ENCODE assay signal across 8 cellular contexts in genomic region chr15:92904832-92905640, GRCh38. TPM values are rescaled to one million over a fixed set of nuclear protein-coding genes. Genes with fewer than 3 reads are reported as not detected.
DNase-seq lines count a peak whose midpoint lies in the region; ATAC-seq and TF ChIP-seq lines count a peak whose summit lies in the region.

No MANE protein-coding gene starts in this region.

- H3K27me3 Mint-ChIP-seq in Caco-2 (ENCODE audit: insufficient read depth, unreplicated experiment) (no peaks in the 10 kb centered on the region), endodermal cell (ENCODE audit: insufficient read depth) (no peaks in the 10 kb centered on the region)

- H4K20me1 ChIP-seq in OCI-LY7 (ENCODE audit: insufficient read depth, low read length), result peaks cover 33% of the 10 kb centered on the region; the same call in 1 of the 2 replicates

- H3K4me2 ChIP-seq in OCI-LY7 (ENCODE audit: low read length) (peak overlapping the region; percentile 89), neuronal stem cell (ENCODE audit: insufficient read depth, low read length, poor library complexity, severe bottlenecking) (peak overlapping the region; percentile 65)

- no peak for ATAC-seq in HG03196 (IDR thresholded peaks at IDR 0.05; ENCODE audit: unreplicated experiment)
- ATAC-seq in HG02973 (IDR thresholded peaks at IDR 0.05; ENCODE audit: unreplicated experiment), result no peak

- 58% methylated on average over 12 to 14 of the region's 14 CpGs for WGBS in endodermal cell (ENCODE audit: insufficient coverage in 1 of 2, insufficient read length in 1 of 2), 2 experiments
- WGBS in neuronal stem cell (ENCODE audit: extremely low coverage in 2 of 2, insufficient read length in 2 of 2, insufficient replicate concordance in 1 of 2), 2 donors, result no CpG with 5 or more reads among the region's 14 CpGs

- H3K27ac ChIP-seq in OCI-LY7 (ENCODE audit: low read depth, low read length, poor library complexity, severe bottlenecking) (peak overlapping the region; percentile 94), endodermal cell (ENCODE audit: low read depth, low read length) (peak overlapping the region; percentile 100), neuronal stem cell (replicated peaks; ENCODE audit: low read length) (peak overlapping the region; percentile 76)

- H3K9me3 ChIP-seq in Caco-2 (no peaks in the 10 kb centered on the region), OCI-LY7 (ENCODE audit: low read length) (no peaks in the 10 kb centered on the region), endodermal cell (ENCODE audit: control insufficient read depth, low read length) (no peaks in the 10 kb centered on the region), neuronal stem cell (replicated peaks in 1 of 2; ENCODE audit: control insufficient read depth in 2 of 2, insufficient read depth in 1 of 2, low read depth in 1 of 2, low read length in 2 of 2) (no peaks in the 10 kb centered on the region)

- H3K4me3 ChIP-seq in Caco-2 (ENCODE audit: low read depth, low read length) (peak overlapping the region; percentile 42), OCI-LY7 (ENCODE audit: low read depth, low read length, poor library complexity, severe bottlenecking) (peak overlapping the region; percentile 92), endodermal cell (ENCODE audit: low read length) (peak overlapping the region; percentile 84), neuronal stem cell (ENCODE audit: low read length in 2 of 2) (peak overlapping the region; percentile 48 to 79)

- H3K36me3 ChIP-seq in Caco-2 (ENCODE audit: control insufficient read depth, insufficient read depth, low read length) (no peaks in the 10 kb centered on the region; the same call in 1 of the 2 replicates), OCI-LY7 (ENCODE audit: insufficient read depth, low read length) (peaks cover 78% of the 10 kb centered on the region), endodermal cell (ENCODE audit: control insufficient read depth, insufficient read depth, low read length) (peaks cover 55% of the 10 kb centered on the region), neuronal stem cell (replicated peaks in 1 of 2; ENCODE audit: control insufficient read depth in 2 of 2, insufficient read depth in 2 of 2, low read length in 2 of 2) (peaks cover 6 to 84% of the 10 kb centered on the region in 2 donors)

- H3K14ac ChIP-seq in neuronal stem cell (ENCODE audit: low read length), result no peak overlapping the region

- H3K4me1 Mint-ChIP-seq in Caco-2 (ENCODE audit: low read depth, unreplicated experiment), result peaks cover 46% of the 10 kb centered on the region
- peaks cover 53% of the 10 kb centered on the region for H3K4me1 Mint-ChIP-seq in endodermal cell

- H2BK5ac ChIP-seq in neuronal stem cell (ENCODE audit: low read length), result no peak overlapping the region

- H3K4me3 Mint-ChIP-seq in Caco-2 (ENCODE audit: unreplicated experiment) (peak overlapping the region; percentile 86), endodermal cell (peak overlapping the region; percentile 95)

- H2AFZ ChIP-seq in OCI-LY7 (ENCODE audit: low read length) (no peak overlapping the region), neuronal stem cell (ENCODE audit: low read length) (no peak overlapping the region)

- BruUV-seq in Caco-2 (replicated peaks; lab: Mats Ljungman, UMichigan), result no TSS peak
- BruUV-seq in OCI-LY7 (replicated peaks; lab: Mats Ljungman, UMichigan), result no TSS peak

- H2AK5ac ChIP-seq in neuronal stem cell (ENCODE audit: low read depth, low read length), result no peak overlapping the region

- H2BK12ac ChIP-seq in neuronal stem cell (ENCODE audit: low read length), result no peak overlapping the region

- CTCF ChIA-PET in Caco-2 (lab: Charles Lee) (interaction anchor here (1.4 kb wide), 1 partner anchor 108 kb away, joined by 7 read pairs; no protein-coding TSS in a partner anchor), OCI-LY7 (lab: Charles Lee; ENCODE audit: unreplicated experiment) (no interaction called here)

- no peak overlapping the region for H4K8ac ChIP-seq in neuronal stem cell (ENCODE audit: low read depth, low read length)

- DNase-seq in Caco-2 (no peak), OCI-LY7 (ENCODE audit: low spot score) (no peak), endodermal cell (no peak), neuronal stem cell (ENCODE audit: low spot score) (no peak), NCI-H1694 (lab: John Stamatoyannopoulos, UW) (no peak)
- no peak for DNase-seq in stimulated activated CD4-positive, alpha-beta T cell treated with anti-CD3 and anti-CD28 coated beads, Interleukin-4, amount 100 ng/mL, for 1 hour

- TF ChIP-seq CTCF in Caco-2 (IDR thresholded peaks at IDR 0.05; ENCODE audit: insufficient read depth in 1 of 2, low read depth in 1 of 2, low read length in 1 of 2, severe bottlenecking in 1 of 2, unreplicated experiment in 1 of 2) (no peak), OCI-LY7 (conservative IDR thresholded peaks at IDR 0.05; ENCODE audit: low read length) (no peak), endodermal cell (conservative IDR thresholded peaks at IDR 0.05) (no peak)

- no peak overlapping the region for H3K4ac ChIP-seq in neuronal stem cell (ENCODE audit: low read length)

- H3K79me1 ChIP-seq in neuronal stem cell (ENCODE audit: low read depth, low read length), result no peaks in the 10 kb centered on the region

- no peaks in the 10 kb centered on the region for H3K9me2 ChIP-seq in OCI-LY7 (ENCODE audit: insufficient read depth, low read length)

- H3K4me1 ChIP-seq in Caco-2 (peaks cover 46% of the 10 kb centered on the region), OCI-LY7 (ENCODE audit: insufficient read depth, low read length, poor library complexity, severe bottlenecking) (peaks cover 39% of the 10 kb centered on the region), endodermal cell (ENCODE audit: control insufficient read depth, insufficient read depth, low read length) (peaks cover 4% of the 10 kb centered on the region), neuronal stem cell (ENCODE audit: control insufficient read depth in 2 of 2, insufficient read depth in 1 of 2, low read depth in 1 of 2, low read length in 2 of 2) (peaks cover 7 to 20% of the 10 kb centered on the region in 2 donors)

- POLR2A ChIA-PET in Caco-2 (lab: Charles Lee), result interaction anchor here (1.2 to 1.3 kb wide), 2 partner anchors 13 to 96 kb away, joined by 3 to 22 read pairs; no protein-coding TSS in a partner anchor
- POLR2A ChIA-PET in OCI-LY7 (lab: Charles Lee), result interaction anchor here (0.6 to 10.3 kb wide), 4 partner anchors 74 to 99 kb away, joined by 3 to 121 read pairs (median 32); no protein-coding TSS in a partner anchor

- peak overlapping the region; percentile 100 for H3K9ac ChIP-seq in endodermal cell (ENCODE audit: extremely low read depth, low read length, poor library complexity, severe bottlenecking)
- H3K9ac ChIP-seq in neuronal stem cell (ENCODE audit: low read depth, low read length, poor library complexity), result no peak overlapping the region

- H4K91ac ChIP-seq in neuronal stem cell (ENCODE audit: low read depth, low read length, poor library complexity), result no peak overlapping the region

- no peak overlapping the region for H3K23ac ChIP-seq in neuronal stem cell (ENCODE audit: low read depth, low read length, poor library complexity)

- H3K27me3 ChIP-seq in Caco-2 (replicated peaks; ENCODE audit: control insufficient read depth, insufficient read depth, low read length) (no peaks in the 10 kb centered on the region), endodermal cell (ENCODE audit: control insufficient read depth, insufficient read depth, low read length, poor library complexity, severe bottlenecking) (no peaks in the 10 kb centered on the region), neuronal stem cell (ENCODE audit: control insufficient read depth in 3 of 3, insufficient read depth in 3 of 3, low read depth in 1 of 3, low read length in 3 of 3) (no peaks in the 10 kb centered on the region)

- H3K18ac ChIP-seq in neuronal stem cell (ENCODE audit: low read length), result no peak overlapping the region

- intact Hi-C loops in Caco-2 (cut with micrococcal nuclease; ENCODE audit: unreplicated experiment) (loop anchor here (1.0 to 5.0 kb wide), 5 partner anchors 13 to 238 kb away; no protein-coding TSS in a partner anchor), OCI-LY7 (cut with micrococcal nuclease; ENCODE audit: unreplicated experiment) (loop anchor here (1.0 to 5.0 kb wide), 4 partner anchors 23 to 1053 kb away; partner anchors contain the start of gene SLCO3A1)

- peaks cover 96% of the 10 kb centered on the region for H3K79me2 ChIP-seq in OCI-LY7 (ENCODE audit: insufficient read depth, low read depth, low read length)

- H3K27ac Mint-ChIP-seq in Caco-2 (ENCODE audit: unreplicated experiment) (peak overlapping the region; percentile 99), endodermal cell (peak overlapping the region; percentile 94)

- H3K9me3 Mint-ChIP-seq in Caco-2 (ENCODE audit: unreplicated experiment), result no peaks in the 10 kb centered on the region
- no peaks in the 10 kb centered on the region for H3K9me3 Mint-ChIP-seq in endodermal cell

- no peak overlapping the region for H2BK15ac ChIP-seq in neuronal stem cell (ENCODE audit: low read length)

- H3K36me3 Mint-ChIP-seq in Caco-2 (ENCODE audit: insufficient read depth, unreplicated experiment) (peaks cover 86% of the 10 kb centered on the region), endodermal cell (ENCODE audit: low read depth) (peaks cover 41% of the 10 kb centered on the region)

- no peak overlapping the region for H2BK120ac ChIP-seq in neuronal stem cell (ENCODE audit: low read depth, low read length)

RNA-seq across cellular contexts. Expression of gene CHD2, which starts 4.9 kb away (rescaled TPM):
- 85.0 and 108 TPM in 2 replicates for total RNA-seq in Caco-2 (2022)
- total RNA-seq in OCI-LY7 (2014; rRNA removed; shearing (Covaris generic)), result 133 and 169 TPM in 2 replicates
- total RNA-seq in OCI-LY7 (2022), result 213 and 259 TPM in 2 replicates
- 100 to 1,000 TPM; 116 to 127 TPM for total RNA-seq in endodermal cell
- 56.2 TPM for polyA plus RNA-seq in endodermal cell (2013, experiment 1 of 2)
- 46.7 TPM for polyA plus RNA-seq in endodermal cell (2013, experiment 2 of 2)
- 63.3 TPM for polyA plus RNA-seq in neuronal stem cell (2013, experiment 1 of 2)
- 62.8 TPM for polyA plus RNA-seq in neuronal stem cell (2013, experiment 2 of 2)

Comparison
In these comparisons a context has a peak if more than half of its experiments do, and no peak if none do; other contexts are left out.
1. H3K4me3 ChIP-seq: peak in every context shown above with its lines; median percentile 92 in OCI-LY7; 84 in endodermal cell; 64 in neuronal stem cell; 42 in Caco-2.